15 cellular contexts compared by ENCODE assay signal in genomic region chr9:22102347-22103053, GRCh38.
DNase-seq lines count a peak whose midpoint lies in the region; ATAC-seq and TF ChIP-seq lines count a peak whose summit lies in the region.
"Had no signal": no experiment of that assay in that cellular context is flagged by ENCODE, and none has a peak within 500 bp of the region (broad histone marks: within the 10 kb centered on the region; RNA-seq: fewer than 3 reads in every experiment).

No MANE protein-coding gene starts in this region.

- H3K9me2 ChIP-seq in hepatocyte (replicated peaks; ENCODE audit: insufficient read depth) = no peaks in the 10 kb centered on the region

- ATAC-seq in GM21786 (IDR thresholded peaks at IDR 0.05; ENCODE audit: unreplicated experiment) = no peak
- no peak for ATAC-seq in GM18520 (IDR thresholded peaks at IDR 0.05; ENCODE audit: unreplicated experiment)
- ATAC-seq: naive thymus-derived CD8-positive, alpha-beta T cell had no signal

- H3K27me3 ChIP-seq in SJCRH30 (no peaks in the 10 kb centered on the region), hepatocyte (no peaks in the 10 kb centered on the region), subcutaneous abdominal adipose tissue (ENCODE audit: control insufficient read depth in 5 of 5, insufficient read depth in 4 of 5, low read length in 5 of 5) (no peaks in the 10 kb centered on the region), H7 (ENCODE audit: control insufficient read depth, insufficient read depth, low read length) (no peaks in the 10 kb centered on the region)
- H3K27me3 ChIP-seq: gastroesophageal sphincter had no signal

- H3K79me2 ChIP-seq in hepatocyte = no peaks in the 10 kb centered on the region

- H3K36me3 Mint-ChIP-seq in activated CD4-positive, alpha-beta T cell treated with anti-CD3 and anti-CD28 coated beads, Interleukin-2, amount 10 ng/mL, durations not matched to agents 24 days and 14 days (ENCODE audit: low read depth) = peaks cover 8% of the 10 kb centered on the region
- H3K36me3 Mint-ChIP-seq: naive thymus-derived CD8-positive, alpha-beta T cell had no signal

- H3K4me3 ChIP-seq in SJCRH30 (no peak overlapping the region), hepatocyte (no peak overlapping the region), subcutaneous abdominal adipose tissue (ENCODE audit: low read depth in 1 of 5, low read length in 5 of 5) (no peak overlapping the region), H7 (ENCODE audit: insufficient read depth, low read depth, low read length) (no peak overlapping the region)
- H3K4me3 ChIP-seq: dorsolateral prefrontal cortex, gastroesophageal sphincter had no signal

- no peak overlapping the region for H3K4me3 Mint-ChIP-seq in activated CD4-positive, alpha-beta T cell treated with anti-CD3 and anti-CD28 coated beads, Interleukin-2, amount 10 ng/mL, durations not matched to agents 24 days and 14 days
- H3K4me3 Mint-ChIP-seq: naive thymus-derived CD8-positive, alpha-beta T cell had no signal

- no peak overlapping the region for H3K4me2 ChIP-seq in hepatocyte

- H3K9ac ChIP-seq in subcutaneous abdominal adipose tissue (ENCODE audit: low read length in 5 of 5) = peak overlapping the region in 1 of 5 donors; percentile 22

- intact Hi-C loops in activated CD4-positive, alpha-beta T cell treated with anti-CD3 and anti-CD28 coated beads, Interleukin-2, amount 10 ng/mL, durations not matched to agents 24 days and 14 days (cut with micrococcal nuclease) = no loop called here

- H4K20me1 ChIP-seq in hepatocyte (ENCODE audit: insufficient read depth, poor library complexity, severe bottlenecking) = no peaks in the 10 kb centered on the region

- peaks cover 39% of the 10 kb centered on the region for H3K4me1 Mint-ChIP-seq in activated CD4-positive, alpha-beta T cell treated with anti-CD3 and anti-CD28 coated beads, Interleukin-2, amount 10 ng/mL, durations not matched to agents 24 days and 14 days

- peak overlapping the region; percentile 35 for H3K27ac Mint-ChIP-seq in activated CD4-positive, alpha-beta T cell treated with anti-CD3 and anti-CD28 coated beads, Interleukin-2, amount 10 ng/mL, durations not matched to agents 24 days and 14 days

- no peak for DNase-seq in activated CD4-positive, alpha-beta T cell treated with anti-CD3 and anti-CD28 coated beads, Interleukin-2, amount 10 ng/mL, durations not matched to agents 24 days and 14 days
- DNase-seq in activated CD4-positive, alpha-beta T cell treated with anti-CD3 and anti-CD28 coated beads, Interleukin-2, amount 50 U/mL, for 1 hour = no peak
- no peak for DNase-seq in SJCRH30
- no peak for DNase-seq in hepatocyte (ENCODE audit: low spot score)
- no peak for DNase-seq in H7
- DNase-seq: activated CD8-positive, alpha-beta memory T cell treated with anti-CD3 and anti-CD28 coated beads, Interleukin-2, amount 50 U/mL, for 48 hours; dorsolateral prefrontal cortex; Karpas-422; naive thymus-derived CD8-positive, alpha-beta T cell; NCI-H146; NCI-H524 treated with DMSO at 0.1 percent for 48 hours had no signal

- H3K27ac ChIP-seq in SJCRH30 (peak overlapping the region; percentile 85), hepatocyte (peak overlapping the region; percentile 29), subcutaneous abdominal adipose tissue (ENCODE audit: low read depth, low read length) (peak overlapping the region; percentile 80)
- H3K27ac ChIP-seq: dorsolateral prefrontal cortex had no signal

- no peaks in the 10 kb centered on the region for H3K9me3 ChIP-seq in SJCRH30 (replicated peaks)
- no peaks in the 10 kb centered on the region for H3K9me3 ChIP-seq in hepatocyte (ENCODE audit: low read depth)
- no peaks in the 10 kb centered on the region for H3K9me3 ChIP-seq in subcutaneous abdominal adipose tissue (ENCODE audit: control insufficient read depth in 5 of 5, low read length in 5 of 5)
- H3K9me3 ChIP-seq: gastroesophageal sphincter had no signal

- H3K27me3 Mint-ChIP-seq in activated CD4-positive, alpha-beta T cell treated with anti-CD3 and anti-CD28 coated beads, Interleukin-2, amount 10 ng/mL, durations not matched to agents 24 days and 14 days = peaks cover 38% of the 10 kb centered on the region

- H3K36me3 ChIP-seq in SJCRH30 (no peaks in the 10 kb centered on the region; the same call in 1 of the 2 replicates), hepatocyte (replicated peaks; ENCODE audit: insufficient read depth, low read depth) (no peaks in the 10 kb centered on the region), subcutaneous abdominal adipose tissue (ENCODE audit: control insufficient read depth in 5 of 5, insufficient read depth in 5 of 5, low read length in 5 of 5) (no peaks in the 10 kb centered on the region), H7 (replicated peaks; ENCODE audit: control insufficient read depth, insufficient read depth, low read length) (no peaks in the 10 kb centered on the region)
- H3K36me3 ChIP-seq: gastroesophageal sphincter had no signal

- H3K4me1 ChIP-seq in SJCRH30 (peaks cover 24% of the 10 kb centered on the region), hepatocyte (ENCODE audit: insufficient read depth) (peaks cover 4% of the 10 kb centered on the region), subcutaneous abdominal adipose tissue (ENCODE audit: control insufficient read depth in 5 of 5, insufficient read depth in 5 of 5, low read length in 5 of 5) (peaks cover 0 to 29% (median 16%) of the 10 kb centered on the region in 5 donors)
- H3K4me1 ChIP-seq: gastroesophageal sphincter had no signal

- no peak for TF ChIP-seq CTCF in hepatocyte (IDR thresholded peaks at IDR 0.05; ENCODE audit: poor library complexity)

- no peak overlapping the region for H2AFZ ChIP-seq in hepatocyte

- H3K9me3 Mint-ChIP-seq in activated CD4-positive, alpha-beta T cell treated with anti-CD3 and anti-CD28 coated beads, Interleukin-2, amount 10 ng/mL, durations not matched to agents 24 days and 14 days = peaks cover 8% of the 10 kb centered on the region
- H3K9me3 Mint-ChIP-seq: naive thymus-derived CD8-positive, alpha-beta T cell had no signal

- WGBS in hepatocyte (ENCODE audit: low lambda C conversion rate, missing lambda C conversion rate) = 96% methylated on average over 2 of the region's 2 CpGs

Comparison
In these comparisons a context has a peak if more than half of its experiments do, and no peak if none do; other contexts are left out.
1. H3K27ac ChIP-seq: peak in every context shown above with its lines; median percentile 85 in SJCRH30; 80 in subcutaneous abdominal adipose tissue; 29 in hepatocyte.